8 cellular contexts compared by ENCODE assay signal in the genomic region with DNA sequence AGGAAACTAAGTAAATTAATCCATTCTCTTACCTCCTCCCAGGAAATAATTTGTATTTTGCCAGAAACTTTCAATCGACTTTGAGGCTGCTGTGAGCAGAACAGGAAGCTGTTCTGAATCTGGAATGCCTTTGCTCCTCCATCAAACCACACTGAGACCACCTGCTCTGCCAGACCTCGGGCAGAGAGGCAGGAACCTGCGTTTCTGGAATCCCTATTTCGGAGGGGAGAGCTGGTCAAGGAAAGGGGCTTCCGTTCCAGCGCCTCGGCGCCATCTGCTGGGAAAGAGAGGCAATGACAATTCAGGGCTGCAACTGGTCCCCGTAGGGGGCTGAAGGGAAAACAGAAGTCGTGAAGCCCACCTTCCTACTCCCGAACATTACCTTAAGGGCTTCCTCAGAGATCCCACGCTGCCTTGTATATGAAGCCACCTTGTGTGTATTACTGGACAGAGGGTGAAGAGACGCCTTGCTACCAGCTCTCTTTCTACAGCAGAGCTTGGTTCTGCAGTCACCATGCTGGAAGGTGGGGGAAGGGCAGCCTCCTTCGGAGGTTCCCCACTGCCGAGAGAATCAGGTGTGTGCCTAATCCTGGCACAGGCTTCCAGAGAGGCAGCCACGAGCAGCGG. TPM values are rescaled to one million over a fixed set of nuclear protein-coding genes. Genes with fewer than 3 reads are reported as not detected.
DNase-seq lines count a peak whose midpoint lies in the region; ATAC-seq and TF ChIP-seq lines count a peak whose summit lies in the region.

No MANE protein-coding gene starts in this region.

- H2BK15ac ChIP-seq in H9 (ENCODE audit: low read depth, low read length): no peak overlapping the region

- no peaks in the 10 kb centered on the region for H3K79me1 ChIP-seq in H9 (ENCODE audit: insufficient read depth, low read depth, low read length, poor library complexity, severe bottlenecking)

- no peak overlapping the region for H3K18ac ChIP-seq in H9 (ENCODE audit: insufficient read length, low read depth, low read length)

- DNase-seq in DMS153 treated with DMSO at 0.1 percent for 48 hours (lab: John Stamatoyannopoulos, UW; ENCODE audit: unreplicated experiment) (peak; percentile 27), H9 (peak; percentile 88), NCI-H1092 (lab: John Stamatoyannopoulos, UW) (peak; percentile 82), ascending aorta (ENCODE audit: low spot score in 2 of 2) (peak in 1 of 2 donors; percentile 80), hepatic stellate cell (ENCODE audit: low spot score) (peak; percentile 80), renal cortical epithelial cell (ENCODE audit: low read depth) (peak; percentile 39), aorta (peak; percentile 75 to 88)

- H3K4me3 ChIP-seq in ascending aorta (peak overlapping the region; percentile 38 to 55), aorta (ENCODE audit: low read length in 2 of 2) (peak overlapping the region in 1 of 2 donors; percentile 36)

- peak overlapping the region; percentile 75 for H2AFZ ChIP-seq in H9 (ENCODE audit: low read length)

- no peaks in the 10 kb centered on the region for H4K20me1 ChIP-seq in H9 (ENCODE audit: control insufficient read depth, insufficient read depth, insufficient read length)

- intact Hi-C loops in ascending aorta (cut with DNase I): loop anchor here (10.0 kb wide), 1 partner anchor 117 kb away; no protein-coding TSS in a partner anchor
- intact Hi-C loops in aorta (cut with DNase I): loop anchor here (5.0 to 10.0 kb wide), 2 partner anchors 70 to 77 kb away; no protein-coding TSS in a partner anchor

- no peak overlapping the region for H3T11ph ChIP-seq in H9 (ENCODE audit: low read length)

- H3K14ac ChIP-seq in H9 (ENCODE audit: insufficient read depth, low read length): no peak overlapping the region

- H3K27me3 Mint-ChIP-seq in H9 (ENCODE audit: low read depth): peaks cover 41% of the 10 kb centered on the region
- H3K27me3 Mint-ChIP-seq in T-helper 1 cell treated with Interleukin-12 subunit alpha and Interleukin-12 subunit beta and Interleukin-4 antibody, amounts not matched to agents 30 μg/mL and 1 μg/mL, for 36 hours (ENCODE audit: low read depth): peaks cover 44% of the 10 kb centered on the region

- H3K27ac Mint-ChIP-seq in H9: peak overlapping the region in 1 of 3 experiments; percentile 49; a peak in 1 of 7 replicates
- no peak overlapping the region for H3K27ac Mint-ChIP-seq in T-helper 1 cell treated with Interleukin-12 subunit alpha and Interleukin-12 subunit beta and Interleukin-4 antibody, amounts not matched to agents 30 μg/mL and 1 μg/mL, for 36 hours

- H4K5ac ChIP-seq in H9 (ENCODE audit: insufficient read length, low read depth, low read length): no peak overlapping the region

- peak; percentile 85 for ATAC-seq in aorta (ENCODE audit: low FRiP score)

- no peak overlapping the region for H2BK5ac ChIP-seq in H9 (ENCODE audit: insufficient read length, low read length)

- peaks cover 7 to 8% of the 10 kb centered on the region in 2 experiments for H3K4me1 Mint-ChIP-seq in H9
- H3K4me1 Mint-ChIP-seq in T-helper 1 cell treated with Interleukin-12 subunit alpha and Interleukin-12 subunit beta and Interleukin-4 antibody, amounts not matched to agents 30 μg/mL and 1 μg/mL, for 36 hours (ENCODE audit: low read depth): peaks cover 7% of the 10 kb centered on the region

- peak; percentile 96 for TF ChIP-seq CTCF in H9 (conservative IDR thresholded peaks at IDR 0.05)
- peak; percentile 44 to 95 (median 91) for TF ChIP-seq CTCF in ascending aorta (IDR thresholded peaks at IDR 0.05)

- no peaks in the 10 kb centered on the region; a peak in 2 of 5 replicates for H3K9me3 Mint-ChIP-seq in H9
- no peaks in the 10 kb centered on the region for H3K9me3 Mint-ChIP-seq in T-helper 1 cell treated with Interleukin-12 subunit alpha and Interleukin-12 subunit beta and Interleukin-4 antibody, amounts not matched to agents 30 μg/mL and 1 μg/mL, for 36 hours

- no CpG with 5 or more reads among the region's 17 CpGs for WGBS in H9 (ENCODE audit: extremely low coverage, insufficient read length, low lambda C conversion rate)
- 0 to 1% methylated on average over 17 of the region's 17 CpGs for WGBS in aorta, 2 donors

- H3K23me2 ChIP-seq in H9 (ENCODE audit: insufficient read length, low read depth, low read length, poor library complexity, severe bottlenecking): peaks cover 2% of the 10 kb centered on the region

- H3K4me3 Mint-ChIP-seq in H9: peak overlapping the region; percentile 69 to 79
- H3K4me3 Mint-ChIP-seq in T-helper 1 cell treated with Interleukin-12 subunit alpha and Interleukin-12 subunit beta and Interleukin-4 antibody, amounts not matched to agents 30 μg/mL and 1 μg/mL, for 36 hours: peak overlapping the region; percentile 77

- no peak overlapping the region for H3K23ac ChIP-seq in H9 (ENCODE audit: insufficient read length, low read depth, low read length)

- H2AK5ac ChIP-seq in H9 (ENCODE audit: insufficient read length, low read length): no peak overlapping the region

- H3K27ac ChIP-seq in H9 (ENCODE audit: insufficient read length, low read depth, low read length) (no peak overlapping the region), ascending aorta (no peak overlapping the region), aorta (ENCODE audit: low read depth in 1 of 2, low read length in 2 of 2) (no peak overlapping the region)

- H4K8ac ChIP-seq in H9 (replicated peaks; ENCODE audit: insufficient read length, low read depth, low read length): no peak overlapping the region

- H3K4me1 ChIP-seq in H9 (ENCODE audit: insufficient read depth, low read length) (no peaks in the 10 kb centered on the region), ascending aorta (peaks cover 0 to 9% of the 10 kb centered on the region in 2 donors), aorta (ENCODE audit: control insufficient read depth in 1 of 2, insufficient read depth in 2 of 2, low read length in 2 of 2) (no peaks in the 10 kb centered on the region)

- H3K27me3 ChIP-seq in H9 (ENCODE audit: insufficient read depth, low read length) (no peaks in the 10 kb centered on the region), ascending aorta (no peaks in the 10 kb centered on the region), aorta (ENCODE audit: control insufficient read depth in 1 of 2, insufficient read depth in 2 of 2, low read length in 1 of 2) (no peaks in the 10 kb centered on the region)

- H3K9ac ChIP-seq in H9 (ENCODE audit: extremely low read depth, insufficient read length, low read length): no peak overlapping the region

- H3K56ac ChIP-seq in H9 (ENCODE audit: insufficient read length, low read depth, low read length): no peak overlapping the region

- H2BK12ac ChIP-seq in H9 (ENCODE audit: insufficient read length, low read depth, low read length): no peak overlapping the region

- peak overlapping the region; percentile 73 for H3K4me2 ChIP-seq in H9 (ENCODE audit: insufficient read depth, insufficient read length, low read length)

- H2BK20ac ChIP-seq in H9 (ENCODE audit: low read depth, low read length, poor library complexity, severe bottlenecking): no peak overlapping the region

- no peak overlapping the region for H4K91ac ChIP-seq in H9 (ENCODE audit: insufficient read length, low read depth, low read length)

- H3K9me3 ChIP-seq in H9 (ENCODE audit: control insufficient read depth, low read depth, low read length) (no peaks in the 10 kb centered on the region), ascending aorta (no peaks in the 10 kb centered on the region), aorta (ENCODE audit: control insufficient read depth, low read length) (no peaks in the 10 kb centered on the region)

- H3K36me3 ChIP-seq in ascending aorta: no peaks in the 10 kb centered on the region
- H3K36me3 ChIP-seq in aorta (ENCODE audit: control insufficient read depth in 1 of 2, insufficient read depth in 2 of 2, low read length in 1 of 2): no peaks in the 10 kb centered on the region

- no peak overlapping the region for H3K4ac ChIP-seq in H9 (ENCODE audit: low read depth, low read length)

- H3K36me3 Mint-ChIP-seq in H9 (ENCODE audit: insufficient read depth in 1 of 3, low read depth in 3 of 3): no peaks in the 10 kb centered on the region
- no peaks in the 10 kb centered on the region for H3K36me3 Mint-ChIP-seq in T-helper 1 cell treated with Interleukin-12 subunit alpha and Interleukin-12 subunit beta and Interleukin-4 antibody, amounts not matched to agents 30 μg/mL and 1 μg/mL, for 36 hours (ENCODE audit: low read depth)

- no peaks in the 10 kb centered on the region for H3K79me2 ChIP-seq in H9 (ENCODE audit: insufficient read depth, low read length)

- H2BK120ac ChIP-seq in H9 (ENCODE audit: low read depth, low read length, poor library complexity, severe bottlenecking): no peak overlapping the region

RNA-seq across cellular contexts. Expression of a gene that starts 31.2 kb away (rescaled TPM):
- 0.31 and 0.35 TPM in 2 replicates for total RNA-seq in H9 (2021)
- 42.3 TPM for total RNA-seq in ascending aorta
- under 0.01 and 3.0 TPM in 2 replicates for total RNA-seq in renal cortical epithelial cell
- 10 to 100 TPM; 13.3 to 18.5 TPM for total RNA-seq in aorta
- 1 to 10 TPM; 2.1 to 5.7 TPM for polyA plus RNA-seq in aorta
